Comparison of ENCODE assay signal across 1 cellular context in genomic region chr2:106876699-106877098, GRCh38.
A peak's percentile ranks its signal among the peaks of the same experiment; 100 is the strongest.
TF ChIP-seq lines count a peak whose summit lies in the region.

No MANE protein-coding gene starts in this region.

TF ChIP-seq in GM12878, 131 proteins besides CTCF, POLR2A, EP300 and RAD21 (continued from another document):
- TF ChIP-seq ATF3 (IDR thresholded peaks at IDR 0.05; ENCODE audit: borderline replicate concordance, extremely low read depth, low read depth, low read length) (no peak), TAF1 (IDR thresholded peaks at IDR 0.05; ENCODE audit: borderline replicate concordance, low read depth, low read length) (no peak), TCF3 (IDR thresholded peaks at IDR 0.05; ENCODE audit: borderline replicate concordance, insufficient read depth, low read depth, low read length) (no peak), SPI1 (IDR thresholded peaks at IDR 0.05; ENCODE audit: borderline replicate concordance, insufficient read depth, low read depth, low read length) (peak; percentile 51; the same call in 1 of the 2 replicates), HDAC6 (IDR thresholded peaks at IDR 0.05; ENCODE audit: unreplicated experiment) (no peak), ZNF687 (IDR thresholded peaks at IDR 0.05) (no peak), ATF7 (IDR thresholded peaks at IDR 0.05; ENCODE audit: low read depth) (0 out of 2 replicates have a peak, but pooled peaks have one; percentile 15), FOXK2 (IDR thresholded peaks at IDR 0.05) (no peak)
